Comparison of ENCODE assay signal across 25 cellular contexts in genomic region chr1:34806396-34806795, GRCh38. TPM values are rescaled to one million over a fixed set of nuclear protein-coding genes. Genes with fewer than 3 reads are reported as not detected.
A peak's percentile ranks its signal among the peaks of the same experiment; 100 is the strongest.
DNase-seq lines count a peak whose midpoint lies in the region; ATAC-seq and TF ChIP-seq lines count a peak whose summit lies in the region.
"Had no signal": no experiment of that assay in that cellular context is flagged by ENCODE, and none has a peak within 500 bp of the region (broad histone marks: within the 10 kb centered on the region; RNA-seq: fewer than 3 reads in every experiment).

No MANE protein-coding gene starts in this region.

- H3K4me3 ChIP-seq in tibial artery (no peak overlapping the region), PC-3 (ENCODE audit: low read length) (no peak overlapping the region)
- H3K4me3 ChIP-seq: left ventricle myocardium inferior, psoas muscle had no signal

- POLR2A ChIA-PET in PC-3 (lab: Charles Lee; ENCODE audit: unreplicated experiment): no interaction called here

- H3K36me3 ChIP-seq in tibial artery (peaks cover 0 to 4% (median 0%) of the 10 kb centered on the region in 3 donors), PC-3 (ENCODE audit: low read depth, low read length) (no peaks in the 10 kb centered on the region)
- H3K36me3 ChIP-seq: BE2C had no signal

- DNase-seq in GM04503 (ENCODE audit: low read depth) (peak; percentile 49), fibroblast of peridontal ligament (ENCODE audit: extremely low read depth) (peak; percentile 31), tibial artery (no peak), PC-3 (no peak)
- no peak for DNase-seq in activated CD4-positive, alpha-beta T cell treated with anti-CD3 and anti-CD28 coated beads, Interleukin-2, amount 50 U/mL, for 4 hours
- DNase-seq: activated CD4-positive, alpha-beta T cell treated with anti-CD3 and anti-CD28 coated beads for 36 hours; activated CD8-positive, alpha-beta memory T cell treated with anti-CD3 and anti-CD28 coated beads, Interleukin-2, amount 10 ng/mL, durations not matched to agents 7 days and 5 days; activated naive CD8-positive, alpha-beta T cell treated with anti-CD3 and anti-CD28 coated beads, Interleukin-2, amount 10 ng/mL, durations not matched to agents 7 days and 5 days; BE2C; Caco-2; dermis blood vessel endothelial cell; KBM-7; left ventricle myocardium inferior; NCI-H146; NCI-H2171; psoas muscle; SHP77; stimulated activated CD4-positive, alpha-beta T cell treated with anti-CD3 and anti-CD28 coated beads, Interleukin-2, amount 100 ng/mL, for 48 hours; stimulated activated naive CD4-positive, alpha-beta T cell treated with Interleukin-2 at 50 U/mL for 16 hours had no signal

- peak overlapping the region; percentile 25 to 54 for H3K27ac ChIP-seq in tibial artery
- H3K27ac ChIP-seq in PC-3 (ENCODE audit: low read length): no peak overlapping the region
- H3K27ac ChIP-seq: left ventricle myocardium inferior, psoas muscle had no signal

- ATAC-seq in SK-N-SH treated with all-trans-retinoic acid at 6 μM for 48 hours (peak; percentile 25; the same call in 1 of the 3 replicates), GM18519 (IDR thresholded peaks at IDR 0.05; ENCODE audit: low FRiP score, unreplicated experiment) (no peak), PC-3 (no peak)
- ATAC-seq: activated CD4-positive, alpha-beta T cell treated with anti-CD3 and anti-CD28 coated beads for 36 hours; activated CD8-positive, alpha-beta memory T cell treated with anti-CD3 and anti-CD28 coated beads, Interleukin-2, amount 10 ng/mL, durations not matched to agents 7 days and 5 days; activated T-helper 17 cell treated with anti-CD3 and anti-CD28 coated beads, Interleukin-2, amount 50 U/mL, for 72 hours; psoas muscle had no signal

- no peaks in the 10 kb centered on the region for H4K20me1 ChIP-seq in PC-3 (ENCODE audit: low read length)

- H3K79me2 ChIP-seq in PC-3 (ENCODE audit: low read length): no peaks in the 10 kb centered on the region

- no TSS peak for BruUV-seq in PC-3 (replicated peaks; lab: Mats Ljungman, UMichigan)

- H2AFZ ChIP-seq in PC-3 (ENCODE audit: low read length): no peak overlapping the region; the same call in 1 of the 2 replicates

- no peaks in the 10 kb centered on the region for H3K9me2 ChIP-seq in PC-3 (replicated peaks; ENCODE audit: low read length)

- H3K9me3 ChIP-seq in tibial artery (no peaks in the 10 kb centered on the region), PC-3 (ENCODE audit: low read length) (no peaks in the 10 kb centered on the region)
- H3K9me3 ChIP-seq: BE2C, Caco-2, psoas muscle had no signal

- no peak for TF ChIP-seq CTCF in tibial artery (IDR thresholded peaks at IDR 0.05)
- no peak for TF ChIP-seq CTCF in PC-3 (conservative IDR thresholded peaks at IDR 0.05; ENCODE audit: low read depth, low read length)

- H3K4me2 ChIP-seq in PC-3 (ENCODE audit: low read length): no peak overlapping the region

- CTCF ChIA-PET in PC-3 (lab: Charles Lee): no interaction called here

- no peak overlapping the region for H3K9ac ChIP-seq in PC-3 (ENCODE audit: low read length)

- peaks cover 0 to 38% (median 6%) of the 10 kb centered on the region in 4 donors for H3K4me1 ChIP-seq in tibial artery
- 0 out of 2 replicates have a peak, but pooled peaks cover 7% of the 10 kb centered on the region for H3K4me1 ChIP-seq in PC-3 (ENCODE audit: insufficient read depth, low read length)
- H3K4me1 ChIP-seq: BE2C, psoas muscle had no signal

- H3K27me3 ChIP-seq in tibial artery (no peaks in the 10 kb centered on the region), PC-3 (ENCODE audit: low read length) (no peaks in the 10 kb centered on the region)
- H3K27me3 ChIP-seq: BE2C had no signal

- no peaks in the 10 kb centered on the region for H3F3A ChIP-seq in PC-3 (ENCODE audit: low read length, unreplicated experiment)

- intact Hi-C loops in tibial artery (cut with DNase I; ENCODE audit: low total_unique reads) (no loop called here), PC-3 (cut with micrococcal nuclease) (no loop called here)

TF ChIP-seq in SK-N-SH treated with all-trans-retinoic acid at 6 μM for 48 hours, 23 proteins besides CTCF, POLR2A, EP300 and RAD21:
- no peak for TF ChIP-seq RARB (CRISPR knock-in tag; IDR thresholded peaks at IDR 0.05)
- no peak for TF ChIP-seq OSR1 (CRISPR knock-in tag; IDR thresholded peaks at IDR 0.05)
- TF ChIP-seq TOX (CRISPR knock-in tag; IDR thresholded peaks at IDR 0.05; ENCODE audit: borderline replicate concordance): no peak
- no peak for TF ChIP-seq ARNTL (CRISPR knock-in tag; IDR thresholded peaks at IDR 0.05; ENCODE audit: borderline replicate concordance, low read depth)
- TF ChIP-seq ZNF565 (CRISPR knock-in tag; conservative IDR thresholded peaks at IDR 0.05; ENCODE audit: low read depth): no peak
- TF ChIP-seq POU6F1 (CRISPR knock-in tag; IDR thresholded peaks at IDR 0.05; ENCODE audit: borderline replicate concordance, low read depth): no peak
- no peak for TF ChIP-seq PPARA (CRISPR knock-in tag; IDR thresholded peaks at IDR 0.05; ENCODE audit: borderline replicate concordance)
- TF ChIP-seq ISL1 (CRISPR knock-in tag; IDR thresholded peaks at IDR 0.05): no peak
- TF ChIP-seq CSRNP3 (CRISPR knock-in tag; IDR thresholded peaks at IDR 0.05): no peak
- no peak for TF ChIP-seq CSDC2 (CRISPR knock-in tag; IDR thresholded peaks at IDR 0.05)
- TF ChIP-seq TCF4 (CRISPR knock-in tag; IDR thresholded peaks at IDR 0.05; ENCODE audit: borderline replicate concordance): no peak
- TF ChIP-seq ESRRG (CRISPR knock-in tag; IDR thresholded peaks at IDR 0.05): no peak
- no peak for TF ChIP-seq ZNF8 (CRISPR knock-in tag; IDR thresholded peaks at IDR 0.05)
- TF ChIP-seq ZFP3 (CRISPR knock-in tag; IDR thresholded peaks at IDR 0.05): no peak
- no peak for TF ChIP-seq BACH2 (CRISPR knock-in tag; IDR thresholded peaks at IDR 0.05; ENCODE audit: borderline replicate concordance)
- TF ChIP-seq ZNF70 (CRISPR knock-in tag; IDR thresholded peaks at IDR 0.05): no peak
TF ChIP-seq in SK-N-SH treated with all-trans-retinoic acid at 6 μM for 48 hours: peak in this region for 0.

RNA-seq across cellular contexts. Expression of gene GJA4, which starts 13.6 kb away (rescaled TPM):
- total RNA-seq in PC-3 (2014; rRNA removed): not detected in 2 replicates
- total RNA-seq: activated CD4-positive, alpha-beta T cell treated with anti-CD3 and anti-CD28 coated beads for 36 hours; activated CD8-positive, alpha-beta memory T cell treated with anti-CD3 and anti-CD28 coated beads, Interleukin-2, amount 10 ng/mL, durations not matched to agents 7 days and 5 days; activated naive CD8-positive, alpha-beta T cell treated with anti-CD3 and anti-CD28 coated beads, Interleukin-2, amount 10 ng/mL, durations not matched to agents 7 days and 5 days; activated T-helper 17 cell treated with anti-CD3 and anti-CD28 coated beads, Interleukin-2, amount 50 U/mL, for 72 hours; Caco-2; Daoy; OCI-LY7 had no signal

RNA-seq across cellular contexts. Expression of gene GJB3, which starts 25.4 kb away (rescaled TPM):
- total RNA-seq in PC-3 (2014; rRNA removed): 89.9 and 97.9 TPM in 2 replicates
- total RNA-seq: activated CD4-positive, alpha-beta T cell treated with anti-CD3 and anti-CD28 coated beads for 36 hours; activated CD8-positive, alpha-beta memory T cell treated with anti-CD3 and anti-CD28 coated beads, Interleukin-2, amount 10 ng/mL, durations not matched to agents 7 days and 5 days; activated naive CD8-positive, alpha-beta T cell treated with anti-CD3 and anti-CD28 coated beads, Interleukin-2, amount 10 ng/mL, durations not matched to agents 7 days and 5 days; activated T-helper 17 cell treated with anti-CD3 and anti-CD28 coated beads, Interleukin-2, amount 50 U/mL, for 72 hours; Daoy; left ventricle myocardium inferior; OCI-LY7; psoas muscle; skeletal muscle tissue had no signal

RNA-seq across cellular contexts. Expression of gene GJB4, which starts 46.9 kb away (rescaled TPM):
- total RNA-seq in PC-3 (2014; rRNA removed): 0.12 TPM in 1 of 2 replicates, not detected in the other
- total RNA-seq: activated CD4-positive, alpha-beta T cell treated with anti-CD3 and anti-CD28 coated beads for 36 hours; activated CD8-positive, alpha-beta memory T cell treated with anti-CD3 and anti-CD28 coated beads, Interleukin-2, amount 10 ng/mL, durations not matched to agents 7 days and 5 days; activated naive CD8-positive, alpha-beta T cell treated with anti-CD3 and anti-CD28 coated beads, Interleukin-2, amount 10 ng/mL, durations not matched to agents 7 days and 5 days; activated T-helper 17 cell treated with anti-CD3 and anti-CD28 coated beads, Interleukin-2, amount 50 U/mL, for 72 hours; Caco-2; dermis blood vessel endothelial cell; left ventricle myocardium inferior; OCI-LY7; psoas muscle; skeletal muscle tissue had no signal

RNA-seq across cellular contexts. Expression of gene GJB5, which starts 51.5 kb away (rescaled TPM):
- total RNA-seq in PC-3 (2014; rRNA removed): 7.2 and 8.1 TPM in 2 replicates
- total RNA-seq: activated CD4-positive, alpha-beta T cell treated with anti-CD3 and anti-CD28 coated beads for 36 hours; activated CD8-positive, alpha-beta memory T cell treated with anti-CD3 and anti-CD28 coated beads, Interleukin-2, amount 10 ng/mL, durations not matched to agents 7 days and 5 days; activated naive CD8-positive, alpha-beta T cell treated with anti-CD3 and anti-CD28 coated beads, Interleukin-2, amount 10 ng/mL, durations not matched to agents 7 days and 5 days; activated T-helper 17 cell treated with anti-CD3 and anti-CD28 coated beads, Interleukin-2, amount 50 U/mL, for 72 hours; Caco-2; Daoy; left ventricle myocardium inferior; OCI-LY7; psoas muscle; skeletal muscle tissue had no signal

RNA-seq across cellular contexts. Expression of gene SMIM12, which starts 53.2 kb away (rescaled TPM):
- 47.2 and 53.0 TPM in 2 replicates for total RNA-seq in PC-3 (2014; rRNA removed)

Comparison
In these comparisons a context has a peak if more than half of its experiments do, and no peak if none do; other contexts are left out.
1. DNase-seq: peak in GM04503 (single experiment) and fibroblast of peridontal ligament (single experiment); none in tibial artery (0 of 2), PC-3 (single experiment) and activated CD4-positive, alpha-beta T cell treated with anti-CD3 and anti-CD28 coated beads, Interleukin-2, amount 50 U/mL, for 4 hours (0 of 2).